ENCODE assay signal across 26 cellular contexts in genomic region chr17:57609878-57610270, GRCh38.
DNase-seq lines count a peak whose midpoint lies in the region; ATAC-seq, FAIRE-seq and TF ChIP-seq lines count a peak whose summit lies in the region.
"Had no signal": no experiment of that assay in that cellular context is flagged by ENCODE, and none has a peak within 500 bp of the region (broad histone marks: within the 10 kb centered on the region; RNA-seq: fewer than 3 reads in every experiment).

No MANE protein-coding gene starts in this region.

- H3K27me3 ChIP-seq in HepG2 (ENCODE audit: control insufficient read depth in 1 of 2, insufficient read depth in 2 of 2, low read length in 2 of 2) (no peaks in the 10 kb centered on the region), right lobe of liver (no peaks in the 10 kb centered on the region), neural progenitor cell (no peaks in the 10 kb centered on the region)
- H3K27me3 ChIP-seq: BLaER1, esophagus muscularis mucosa, Peyer's patch had no signal

- DNase-seq in HepG2 (ENCODE audit: low spot score) (peak; percentile 50), right lobe of liver (no peak), amniotic epithelial cell (ENCODE audit: low read depth) (peak; percentile 68), neural progenitor cell (ENCODE audit: low spot score) (no peak), Right ventricle myocardium inferior (ENCODE audit: missing footprints) (no peak)
- DNase-seq: activated CD4-positive, alpha-beta T cell treated with anti-CD3 and anti-CD28 coated beads for 48 hours; activated gamma-delta T cell treated with Interleukin-2 at 50 U/mL for 16 hours; activated T-cell treated with anti-CD3 and anti-CD28 coated beads, Interleukin-2, amount 50 U/mL, for 24 hours; DMS153; foreskin fibroblast; left ventricle myocardium inferior; NCI-H1436 treated with DMSO at 0.1 percent for 48 hours; NCI-H2081 treated with DMSO at 0.1 percent for 48 hours; NCI-H226; stimulated activated CD4-positive, alpha-beta T cell treated with anti-CD3 and anti-CD28 coated beads, Interleukin-15, amount 100 ng/mL, for 24 hours; stimulated activated CD4-positive, alpha-beta T cell treated with anti-CD3 and anti-CD28 coated beads, Interleukin-4, amount 100 ng/mL, for 4 hours had no signal

- 58% methylated on average over 13 of the region's 13 CpGs for WGBS in HepG2 (ENCODE audit: low lambda C conversion rate)
- whole genome bisulfite sequencing in right lobe of liver (ENCODE audit: insufficient coverage, low coverage, low lambda C conversion rate, missing lambda C conversion rate): 79% methylated on average over 8 of the region's 13 CpGs

- H3K27ac ChIP-seq in HepG2 (ENCODE audit: extremely low read length, insufficient read depth, low read length) (peak overlapping the region; percentile 74), right lobe of liver (no peak overlapping the region), neural progenitor cell (no peak overlapping the region)
- H3K27ac ChIP-seq: esophagus muscularis mucosa, HL-60, left ventricle myocardium inferior, Peyer's patch had no signal

- no peak for TF ChIP-seq POLR2A in HepG2 (IDR thresholded peaks at IDR 0.05; ENCODE audit: insufficient read depth in 1 of 2, low read depth in 2 of 2, low read length in 2 of 2)
- TF ChIP-seq POLR2A in right lobe of liver (IDR thresholded peaks at IDR 0.05): no peak

- H3K36me3 ChIP-seq in HepG2 (replicated peaks in 1 of 2; ENCODE audit: control insufficient read depth in 1 of 2, insufficient read depth in 2 of 2, low read length in 2 of 2) (peaks cover 4% of the 10 kb centered on the region in 2 experiments; a peak in 4 of 5 replicates), right lobe of liver (no peaks in the 10 kb centered on the region), neural progenitor cell (no peaks in the 10 kb centered on the region)
- H3K36me3 ChIP-seq: esophagus muscularis mucosa, HAP-1, left ventricle myocardium inferior, Peyer's patch had no signal

- no peaks in the 10 kb centered on the region for H3K79me2 ChIP-seq in HepG2 (ENCODE audit: insufficient read depth, low read length)
- peaks cover 4% of the 10 kb centered on the region for H3K79me2 ChIP-seq in neural progenitor cell (ENCODE audit: low read depth)

- H3K4me3 ChIP-seq in HepG2 (replicated peaks in 1 of 3; ENCODE audit: insufficient read depth in 1 of 3, low read depth in 2 of 3, low read length in 3 of 3) (peak overlapping the region in 1 of 3 experiments; percentile 45; a peak in 1 of 6 replicates), right lobe of liver (no peak overlapping the region), neural progenitor cell (no peak overlapping the region)
- H3K4me3 ChIP-seq: BLaER1, esophagus muscularis mucosa, HAP-1, left ventricle myocardium inferior, Peyer's patch had no signal

- H3K27me3 Mint-ChIP-seq in neural progenitor cell (ENCODE audit: insufficient read depth, low read depth): peaks cover 5% of the 10 kb centered on the region
- H3K27me3 Mint-ChIP-seq: activated T-cell treated with anti-CD3 and anti-CD28 coated beads, Interleukin-2, amount 50 U/mL, for 24 hours had no signal

- TF ChIP-seq EP300 in HepG2 (IDR thresholded peaks at IDR 0.05; ENCODE audit: low read depth in 2 of 2, low read length in 2 of 2): no peak; a peak in 1 of 4 replicates
- TF ChIP-seq EP300 in HepG2 (CRISPR knock-in tag; IDR thresholded peaks at IDR 0.05; ENCODE audit: borderline replicate concordance): no peak

- no peak for TF ChIP-seq CTCF in HepG2 (CRISPR knock-in tag; IDR thresholded peaks at IDR 0.05)
- TF ChIP-seq CTCF in right lobe of liver (IDR thresholded peaks at IDR 0.05): no peak
- no peak for TF ChIP-seq CTCF in neural progenitor cell (IDR thresholded peaks at IDR 0.05)

- POLR2A ChIA-PET in HepG2 (lab: Yijun Ruan, JAX): interaction anchor here (1.1 to 1.4 kb wide), 3 partner anchors 32 to 242 kb away, joined by 3 to 9 read pairs (median 7); no protein-coding TSS in a partner anchor

- H3K9me3 Mint-ChIP-seq in neural progenitor cell: no peaks in the 10 kb centered on the region
- H3K9me3 Mint-ChIP-seq: activated T-cell treated with anti-CD3 and anti-CD28 coated beads, Interleukin-2, amount 50 U/mL, for 24 hours had no signal

- peaks cover 24% of the 10 kb centered on the region for H3K36me3 Mint-ChIP-seq in neural progenitor cell

- TF ChIP-seq RAD21 in HepG2 (CRISPR knock-in tag; IDR thresholded peaks at IDR 0.05): no peak

- peaks cover 25% of the 10 kb centered on the region for H3F3A ChIP-seq in neural progenitor cell (ENCODE audit: low read depth)

- H3K9ac ChIP-seq in HepG2 (ENCODE audit: insufficient read depth, low read depth, low read length) (peak overlapping the region; percentile 44; the same call in 1 of the 2 replicates), neural progenitor cell (no peak overlapping the region)
- H3K9ac ChIP-seq: BLaER1 had no signal

- ATAC-seq in HepG2: no peak
- no peak for ATAC-seq in right lobe of liver
- ATAC-seq in HG02938 (IDR thresholded peaks at IDR 0.05; ENCODE audit: unreplicated experiment): no peak
- ATAC-seq in GM21528 (IDR thresholded peaks at IDR 0.05; ENCODE audit: low FRiP score, unreplicated experiment): no peak
- ATAC-seq in Right ventricle myocardium inferior: no peak

- no peaks in the 10 kb centered on the region for H3K9me3 ChIP-seq in HepG2 (ENCODE audit: low read length)
- H3K9me3 ChIP-seq in right lobe of liver: no peaks in the 10 kb centered on the region
- H3K9me3 ChIP-seq in neural progenitor cell (ENCODE audit: low read depth): no peaks in the 10 kb centered on the region
- H3K9me3 ChIP-seq: esophagus muscularis mucosa, HAP-1, left ventricle myocardium inferior, Peyer's patch had no signal

- CTCF ChIA-PET in HepG2 (lab: Yijun Ruan, JAX; ENCODE audit: low intra/inter-chr PET ratio, low total read pairs): interaction anchor here (1.4 to 1.6 kb wide), 2 partner anchors 12 to 366 kb away, joined by 4 to 5 read pairs; no protein-coding TSS in a partner anchor

- no TSS peak for BruUV-seq in HepG2 (replicated peaks; lab: Mats Ljungman, UMichigan)

- intact Hi-C loops in HepG2 (cut with micrococcal nuclease; ENCODE audit: unreplicated experiment): loop anchor here (1.0 to 10.0 kb wide), 6 partner anchors 41 to 365 kb away; partner anchors contain the start of gene CCDC182
- intact Hi-C loops in right lobe of liver (cut with DNase I): no loop called here
- intact Hi-C loops in Right ventricle myocardium inferior (cut with DNase I): loop anchor here (5.0 kb wide), 1 partner anchor 52 kb away; no protein-coding TSS in a partner anchor

- no peak overlapping the region for H3K4me3 Mint-ChIP-seq in neural progenitor cell
- H3K4me3 Mint-ChIP-seq: activated T-cell treated with anti-CD3 and anti-CD28 coated beads, Interleukin-2, amount 50 U/mL, for 24 hours had no signal

- H3K4me1 ChIP-seq in HepG2 (ENCODE audit: insufficient read depth, low read length) (peaks cover 34% of the 10 kb centered on the region), right lobe of liver (no peaks in the 10 kb centered on the region), neural progenitor cell (peaks cover 50% of the 10 kb centered on the region)

- in situ Hi-C loops in HepG2 (cut with HindIII; ENCODE audit: extremely low pct_ligation_motif_present, low pct_unique_long_range_greater_than_20kb): loop anchor here (10.0 kb wide), 1 partner anchor 475 kb away; no protein-coding TSS in a partner anchor

- H2AFZ ChIP-seq in HepG2 (ENCODE audit: low read length) (no peak overlapping the region), neural progenitor cell (replicated peaks) (no peak overlapping the region)

- peaks cover 66% of the 10 kb centered on the region for H3K4me1 Mint-ChIP-seq in neural progenitor cell

- H4K20me1 ChIP-seq in HepG2 (ENCODE audit: insufficient read depth, low read length) (no peaks in the 10 kb centered on the region; the same call in 1 of the 2 replicates), neural progenitor cell (ENCODE audit: low read depth) (peaks cover 77% of the 10 kb centered on the region)

- peak overlapping the region; percentile 63 for H3K27ac Mint-ChIP-seq in neural progenitor cell
- H3K27ac Mint-ChIP-seq: activated T-cell treated with anti-CD3 and anti-CD28 coated beads, Interleukin-2, amount 50 U/mL, for 24 hours had no signal

- no peak for FAIRE-seq in HepG2 (lab: Jason Lieb, UNC)
- FAIRE-seq: endometrium, GM12891, islet of Langerhans had no signal

- peak overlapping the region; percentile 62 for H3K4me2 ChIP-seq in HepG2 (ENCODE audit: low read depth, low read length)
- H3K4me2 ChIP-seq in neural progenitor cell: no peak overlapping the region
- H3K4me2 ChIP-seq: BLaER1 had no signal

TF ChIP-seq in HepG2, 621 proteins besides CTCF, POLR2A, EP300 and RAD21 (continues in another document):
- TF ChIP-seq NFE2L1 (CRISPR knock-in tag; IDR thresholded peaks at IDR 0.05; ENCODE audit: borderline replicate concordance) (no peak), FOXO1 (CRISPR knock-in tag; IDR thresholded peaks at IDR 0.05) (0 out of 2 replicates have a peak, but pooled peaks have one; percentile 12), CREM (IDR thresholded peaks at IDR 0.05) (no peak), CREM (CRISPR knock-in tag; IDR thresholded peaks at IDR 0.05) (no peak), ZNF629 (CRISPR knock-in tag; conservative IDR thresholded peaks at IDR 0.05) (peak; percentile 75), STAT6 (CRISPR knock-in tag; IDR thresholded peaks at IDR 0.05; ENCODE audit: borderline replicate concordance) (0 out of 2 replicates have a peak, but pooled peaks have one; percentile 37), ZNF333 (CRISPR knock-in tag; IDR thresholded peaks at IDR 0.05; ENCODE audit: borderline replicate concordance) (peak; percentile 63; the same call in 1 of the 2 replicates)

Comparison
In these comparisons a context has a peak if more than half of its experiments do, and no peak if none do; other contexts are left out.
1. DNase-seq: peak in HepG2 (single experiment) and amniotic epithelial cell (single experiment); none in right lobe of liver (0 of 3), neural progenitor cell (single experiment) and Right ventricle myocardium inferior (single experiment).
2. intact Hi-C loops: an anchor here in HepG2 (1.0 to 10.0 kb wide) and Right ventricle myocardium inferior (5.0 kb wide); none called in right lobe of liver.